14 cellular contexts compared by ENCODE assay signal in the genomic region with DNA sequence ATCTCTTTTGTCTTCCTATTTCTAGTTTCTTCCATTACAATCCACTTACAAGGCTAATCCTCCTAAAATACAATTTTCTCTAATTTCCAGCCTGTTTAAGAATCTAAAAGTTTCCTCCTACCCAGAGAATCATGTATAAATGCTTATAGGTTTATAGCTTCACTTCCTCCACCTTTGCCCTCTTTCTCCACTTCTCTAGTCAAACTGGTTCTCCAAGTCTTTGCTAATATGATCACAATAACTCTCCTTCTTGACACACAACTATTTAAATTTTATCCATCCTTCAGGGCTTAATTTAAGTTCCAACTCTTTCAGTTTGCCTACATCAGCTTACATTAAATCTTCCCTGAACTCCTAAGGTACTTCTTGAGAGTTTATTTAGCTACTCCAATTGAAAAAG.
A peak's percentile ranks its signal among the peaks of the same experiment; 100 is the strongest.
DNase-seq lines count a peak whose midpoint lies in the region; ATAC-seq, FAIRE-seq and TF ChIP-seq lines count a peak whose summit lies in the region.
"Had no signal": no experiment of that assay in that cellular context is flagged by ENCODE, and none has a peak within 500 bp of the region (broad histone marks: within the 10 kb centered on the region; RNA-seq: fewer than 3 reads in every experiment).

No MANE protein-coding gene starts in this region.

- intact Hi-C loops in mammary epithelial cell (cut with micrococcal nuclease) (no loop called here), breast epithelium (cut with DNase I; ENCODE audit: low total_unique reads) (no loop called here), mucosa of descending colon (cut with DNase I, micrococcal nuclease) (no loop called here)

- no peaks in the 10 kb centered on the region for H4K20me1 ChIP-seq in mammary epithelial cell (ENCODE audit: insufficient read depth, low read length)

- H3K4me1 ChIP-seq in mammary epithelial cell (ENCODE audit: insufficient read depth, low read length) (peaks cover 2% of the 10 kb centered on the region), breast epithelium (no peaks in the 10 kb centered on the region), mucosa of descending colon (ENCODE audit: low read depth) (no peaks in the 10 kb centered on the region)
- H3K4me1 ChIP-seq: A549 had no signal

- H3K36me3 ChIP-seq in mammary epithelial cell (ENCODE audit: insufficient read depth, low read length) = no peaks in the 10 kb centered on the region
- no peaks in the 10 kb centered on the region for H3K36me3 ChIP-seq in breast epithelium
- H3K36me3 ChIP-seq in mucosa of descending colon (ENCODE audit: low read depth) = no peaks in the 10 kb centered on the region

- dilution Hi-C loops in mammary epithelial cell (cut with HindIII; ENCODE audit: low sequenced_read_pairs) = no loop called here

- peak; percentile 72 for FAIRE-seq in colon (lab: Jason Lieb, UNC)

- TF ChIP-seq POLR2A in breast epithelium (IDR thresholded peaks at IDR 0.05) = no peak

- H3K4me3 ChIP-seq in mammary epithelial cell (replicated peaks in 1 of 3; ENCODE audit: insufficient read depth in 1 of 3, low read depth in 2 of 3, low read length in 3 of 3) (no peak overlapping the region), breast epithelium (no peak overlapping the region), mucosa of descending colon (no peak overlapping the region)
- H3K4me3 ChIP-seq: A549 had no signal

- no peak overlapping the region for H3K9ac ChIP-seq in mammary epithelial cell (ENCODE audit: insufficient read depth, low read length)

- TF ChIP-seq CTCF in mammary epithelial cell (conservative IDR thresholded peaks at IDR 0.05 in 1 of 2, IDR thresholded peaks at IDR 0.05 in 1 of 2; ENCODE audit: extremely low read depth in 1 of 2, insufficient read depth in 1 of 2, low read depth in 1 of 2, low read length in 2 of 2) (no peak), breast epithelium (IDR thresholded peaks at IDR 0.05) (no peak), mucosa of descending colon (IDR thresholded peaks at IDR 0.05) (no peak)

- DNase-seq in mammary epithelial cell (peak; percentile 31), breast epithelium (ENCODE audit: low spot score in 2 of 2) (no peak), mucosa of descending colon (no peak), medulla oblongata (ENCODE audit: extremely low spot score) (no peak)
- DNase-seq in stimulated activated CD4-positive, alpha-beta T cell treated with anti-CD3 and anti-CD28 coated beads, Interleukin-4, amount 100 ng/mL, for 24 hours = no peak
- DNase-seq: HFFc6, NCI-H1105 treated with DMSO at 0.1 percent for 48 hours, NCI-H187, NCI-H2171, SHP77 treated with DMSO at 0.1 percent for 48 hours had no signal

- H3K27me3 ChIP-seq in mammary epithelial cell (ENCODE audit: insufficient read depth, low read length) (no peaks in the 10 kb centered on the region), breast epithelium (peaks cover 0 to 25% of the 10 kb centered on the region in 2 donors)

- peak; percentile 91 for ATAC-seq in mucosa of descending colon
- no peak for ATAC-seq in GM18498 (IDR thresholded peaks at IDR 0.05; ENCODE audit: unreplicated experiment)
- no peak for ATAC-seq in HG03571 (IDR thresholded peaks at IDR 0.05; ENCODE audit: unreplicated experiment)
- ATAC-seq: A549 had no signal

- BruUV-seq in mammary epithelial cell (replicated peaks; lab: Mats Ljungman, UMichigan) = no TSS peak

- H3K9me3 ChIP-seq in mammary epithelial cell (replicated peaks; ENCODE audit: insufficient read depth, low read length) = no peaks in the 10 kb centered on the region
- no peaks in the 10 kb centered on the region for H3K9me3 ChIP-seq in breast epithelium
- no peaks in the 10 kb centered on the region for H3K9me3 ChIP-seq in mucosa of descending colon
- H3K9me3 ChIP-seq: A549 had no signal

- no peaks in the 10 kb centered on the region for H3K79me2 ChIP-seq in mammary epithelial cell (ENCODE audit: insufficient read depth, low read length)

- no peak overlapping the region for H2AFZ ChIP-seq in mammary epithelial cell (ENCODE audit: low read depth, low read length)

- CTCF ChIA-PET in mammary epithelial cell (lab: Charles Lee; ENCODE audit: low non-redundant PET) = no interaction called here

- H3K27ac ChIP-seq in mammary epithelial cell (ENCODE audit: insufficient read depth, low read depth, low read length) (no peak overlapping the region), breast epithelium (no peak overlapping the region)
- H3K27ac ChIP-seq: A549 had no signal

- no peak overlapping the region for H3K4me2 ChIP-seq in mammary epithelial cell (ENCODE audit: insufficient read depth, low read depth, low read length)
- H3K4me2 ChIP-seq: A549 had no signal

- in situ Hi-C loops in mammary epithelial cell (cut with MboI; ENCODE audit: low sequenced_read_pairs in 2 of 2) = no loop called here
